ENCODE assay signal across 16 cellular contexts in genomic region chr4:81096566-81096965, GRCh38.
A peak's percentile ranks its signal among the peaks of the same experiment; 100 is the strongest.
DNase-seq lines count a peak whose midpoint lies in the region; ATAC-seq and TF ChIP-seq lines count a peak whose summit lies in the region.
"Had no signal": no experiment of that assay in that cellular context is flagged by ENCODE, and none has a peak within 500 bp of the region (broad histone marks: within the 10 kb centered on the region; RNA-seq: fewer than 3 reads in every experiment).

No MANE protein-coding gene starts in this region.

- ATAC-seq in Right ventricle myocardium superior (ENCODE audit: poor library complexity), result no peak
- ATAC-seq: A549; CD8-positive, alpha-beta T cell; K562 had no signal

- intact Hi-C loops in Right ventricle myocardium superior (cut with DNase I), result no loop called here

- DNase-seq in AG09319 (ENCODE audit: extremely low read depth, low read depth), result peak; percentile 43
- DNase-seq in choroid plexus epithelial cell (ENCODE audit: low read depth), result peak; percentile 19
- peak; percentile 82 for DNase-seq in fibroblast of peridontal ligament (ENCODE audit: extremely low read depth)
- peak; percentile 42 for DNase-seq in iris pigment epithelial cell (ENCODE audit: low read depth)
- DNase-seq in stimulated activated CD4-positive, alpha-beta T cell treated with anti-CD3 and anti-CD28 coated beads, Interleukin-4, amount 100 ng/mL, for 1 hour, result no peak
- DNase-seq in Right ventricle myocardium superior, result no peak
- no peak for DNase-seq in NCI-H128 (lab: John Stamatoyannopoulos, UW; ENCODE audit: unreplicated experiment)
- DNase-seq: Calu3; CD8-positive, alpha-beta T cell; DMS79 treated with DMSO at 0.1 percent for 48 hours; GF-D8; IMR-90 had no signal

- no peak overlapping the region for H3K4me3 ChIP-seq in choroid plexus epithelial cell (ENCODE audit: low read depth, low read length)
- H3K4me3 ChIP-seq: A549; BLaER1 treated with 17β-estradiol and CSF1 and Interleukin-3, amounts not matched to agents 10 nM and 100 nM; HAP-1; K562 had no signal

- no peak for TF ChIP-seq CTCF in AG09319 (IDR thresholded peaks at IDR 0.05; ENCODE audit: low read depth, low read length)
- no peak for TF ChIP-seq CTCF in choroid plexus epithelial cell (conservative IDR thresholded peaks at IDR 0.05; ENCODE audit: low read depth, low read length)

Comparison
In these comparisons a context has a peak if more than half of its experiments do, and no peak if none do; other contexts are left out.
1. DNase-seq: peak in AG09319 (single experiment), choroid plexus epithelial cell (single experiment), fibroblast of peridontal ligament (single experiment) and iris pigment epithelial cell (single experiment); none in stimulated activated CD4-positive, alpha-beta T cell treated with anti-CD3 and anti-CD28 coated beads, Interleukin-4, amount 100 ng/mL, for 1 hour (single experiment), Right ventricle myocardium superior (single experiment) and NCI-H128 (single experiment).